ENCODE assay signal across 15 cellular contexts in the genomic region with DNA sequence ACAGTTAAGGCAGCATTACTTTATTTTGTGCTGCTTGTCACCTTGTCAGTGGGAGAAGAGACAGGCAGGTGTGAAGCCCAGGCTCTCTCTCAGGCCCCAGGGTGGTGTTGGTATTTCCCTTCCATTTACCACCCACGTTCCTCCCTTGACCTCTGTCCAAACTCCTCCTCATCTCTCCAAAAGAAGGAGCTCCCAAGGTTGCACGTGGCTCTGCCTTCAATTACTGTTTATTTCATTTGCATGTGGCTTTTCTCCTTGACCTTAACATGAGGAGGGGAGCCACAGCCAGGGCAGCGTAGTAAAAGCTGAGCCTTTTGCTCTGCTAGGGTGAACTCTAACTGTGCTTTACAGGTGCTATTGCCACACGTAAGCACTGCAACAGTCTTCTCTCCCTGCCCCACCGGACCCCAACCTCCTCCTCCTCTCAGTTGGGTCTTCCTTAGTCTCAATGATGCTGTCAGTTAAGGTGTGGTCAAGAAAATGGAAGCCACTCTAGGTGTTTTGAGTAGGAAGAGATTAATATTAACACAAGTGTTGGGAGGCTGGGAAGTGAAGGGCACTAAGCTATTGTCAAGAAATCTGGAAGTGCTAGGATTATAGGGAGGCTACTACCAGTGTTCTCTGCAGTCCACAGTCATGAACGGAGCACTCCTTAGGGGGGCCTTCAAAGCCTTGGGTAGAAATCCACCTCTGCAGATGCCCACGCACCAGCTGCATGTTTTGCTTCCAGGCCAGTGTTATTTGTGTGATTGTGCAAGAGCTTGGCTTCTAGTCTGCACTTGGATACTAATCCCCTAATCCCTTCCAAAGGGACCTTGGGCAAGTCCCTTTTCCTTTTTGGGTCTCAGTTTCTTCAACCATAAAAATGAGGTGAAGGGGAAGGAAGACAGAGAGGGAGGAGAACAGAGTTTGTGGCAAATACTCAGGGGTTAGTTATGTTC. TPM values are rescaled to one million over a fixed set of nuclear protein-coding genes. Genes with fewer than 3 reads are reported as not detected.
A peak's percentile ranks its signal among the peaks of the same experiment; 100 is the strongest.
DNase-seq lines count a peak whose midpoint lies in the region; ATAC-seq, FAIRE-seq and TF ChIP-seq lines count a peak whose summit lies in the region.
"Had no signal": no experiment of that assay in that cellular context is flagged by ENCODE, and none has a peak within 500 bp of the region (broad histone marks: within the 10 kb centered on the region; RNA-seq: fewer than 3 reads in every experiment).

No MANE protein-coding gene starts in this region.

- H4K20me1 ChIP-seq in HepG2 (ENCODE audit: insufficient read depth, low read length): no peaks in the 10 kb centered on the region

- POLR2A ChIA-PET in HepG2 (lab: Yijun Ruan, JAX): interaction anchor here (0.6 to 1.2 kb wide), 3 partner anchors 8 to 232 kb away, joined by 3 to 4 read pairs (median 4); a partner anchor contains a TSS

- peak overlapping the region; percentile 60 for H3K4me2 ChIP-seq in HepG2 (ENCODE audit: low read depth, low read length)

- TF ChIP-seq RAD21 in HepG2 (CRISPR knock-in tag; IDR thresholded peaks at IDR 0.05): no peak

- no peak overlapping the region for H2AFZ ChIP-seq in HepG2 (ENCODE audit: low read length)

- BruUV-seq in HepG2 (replicated peaks; lab: Mats Ljungman, UMichigan): no TSS peak

- intact Hi-C loops in HepG2 (cut with micrococcal nuclease; ENCODE audit: unreplicated experiment): no loop called here
- intact Hi-C loops in spleen (cut with DNase I; ENCODE audit: low total_unique reads): no loop called here

- CTCF ChIA-PET in HepG2 (lab: Yijun Ruan, JAX; ENCODE audit: low intra/inter-chr PET ratio, low total read pairs): no interaction called here

- WGBS in HepG2 (ENCODE audit: low lambda C conversion rate): 25% methylated on average over 7 of the region's 7 CpGs
- 60 to 76% (median 69%) methylated on average over 7 of the region's 7 CpGs for WGBS in spleen, 5 donors

- ATAC-seq in HepG2: no peak
- ATAC-seq in GM21717 (IDR thresholded peaks at IDR 0.05; ENCODE audit: unreplicated experiment): no peak
- ATAC-seq: activated CD8-positive, alpha-beta memory T cell treated with anti-CD3 and anti-CD28 coated beads, Interleukin-2, amount 10 ng/mL, durations not matched to agents 7 days and 5 days; left colon; PC-3 had no signal

- H3K36me3 ChIP-seq in duodenal mucosa (ENCODE audit: control insufficient read depth in 1 of 2, insufficient read depth in 2 of 2, low read length in 2 of 2) (no peaks in the 10 kb centered on the region), HepG2 (replicated peaks in 1 of 2; ENCODE audit: control insufficient read depth in 1 of 2, insufficient read depth in 2 of 2, low read length in 2 of 2) (no peaks in the 10 kb centered on the region), subcutaneous abdominal adipose tissue (ENCODE audit: control insufficient read depth in 5 of 5, insufficient read depth in 5 of 5, low read length in 5 of 5) (no peaks in the 10 kb centered on the region), spleen (no peaks in the 10 kb centered on the region)

- peak overlapping the region; percentile 15 for H3K27ac ChIP-seq in duodenal mucosa (ENCODE audit: low read depth, low read length)
- peak overlapping the region; percentile 62 for H3K27ac ChIP-seq in HepG2 (ENCODE audit: extremely low read length, insufficient read depth, low read length)
- peak overlapping the region; percentile 95 for H3K27ac ChIP-seq in subcutaneous abdominal adipose tissue (ENCODE audit: low read depth, low read length)
- peak overlapping the region in 4 of 8 donors; percentile 22 to 58 (median 42) for H3K27ac ChIP-seq in spleen

- peaks cover 41 to 54% of the 10 kb centered on the region in 2 donors for H3K4me1 ChIP-seq in duodenal mucosa (ENCODE audit: control insufficient read depth in 1 of 2, insufficient read depth in 2 of 2, low read length in 2 of 2)
- H3K4me1 ChIP-seq in HepG2 (ENCODE audit: insufficient read depth, low read length): peaks cover 89% of the 10 kb centered on the region
- H3K4me1 ChIP-seq in subcutaneous abdominal adipose tissue (ENCODE audit: control insufficient read depth in 5 of 5, insufficient read depth in 5 of 5, low read length in 5 of 5): peaks cover 11 to 47% (median 32%) of the 10 kb centered on the region in 5 donors
- peaks cover 12 to 29% (median 20%) of the 10 kb centered on the region in 6 donors for H3K4me1 ChIP-seq in spleen

- TF ChIP-seq POLR2A in HepG2 (IDR thresholded peaks at IDR 0.05; ENCODE audit: insufficient read depth in 1 of 2, low read depth in 2 of 2, low read length in 2 of 2): no peak
- no peak for TF ChIP-seq POLR2A in spleen (IDR thresholded peaks at IDR 0.05)

- peak; percentile 62 for DNase-seq in LHCN-M2 (ENCODE audit: low read depth)
- peak; percentile 44 for DNase-seq in HepG2 (ENCODE audit: low spot score)
- no peak for DNase-seq in T1000 (lab: John Stamatoyannopoulos, UW)
- DNase-seq in foreskin melanocyte: no peak
- no peak for DNase-seq in spleen
- DNase-seq: activated CD8-positive, alpha-beta memory T cell treated with anti-CD3 and anti-CD28 coated beads, Interleukin-2, amount 10 ng/mL, durations not matched to agents 7 days and 5 days; H7; left colon; NCI-H2107; PC-3 had no signal

- TF ChIP-seq EP300 in HepG2 (IDR thresholded peaks at IDR 0.05; ENCODE audit: low read depth in 2 of 2, low read length in 2 of 2): peak; percentile 23 to 67; a peak in 3 of 4 replicates
- TF ChIP-seq EP300 in HepG2 (CRISPR knock-in tag; IDR thresholded peaks at IDR 0.05; ENCODE audit: borderline replicate concordance): no peak; the same call in 1 of the 2 replicates

- peaks cover 4 to 6% of the 10 kb centered on the region in 2 donors for H3K9me3 ChIP-seq in duodenal mucosa (ENCODE audit: control insufficient read depth in 1 of 2, low read length in 2 of 2)
- peaks cover 6% of the 10 kb centered on the region; the same call in 1 of the 2 replicates for H3K9me3 ChIP-seq in HepG2 (ENCODE audit: low read length)
- H3K9me3 ChIP-seq in subcutaneous abdominal adipose tissue (ENCODE audit: control insufficient read depth in 5 of 5, low read length in 5 of 5): peaks cover 0 to 13% (median 11%) of the 10 kb centered on the region in 5 donors
- H3K9me3 ChIP-seq in spleen: peaks cover 0 to 16% (median 3%) of the 10 kb centered on the region in 8 donors

- in situ Hi-C loops in HepG2 (cut with HindIII; ENCODE audit: extremely low pct_ligation_motif_present, low pct_unique_long_range_greater_than_20kb): no loop called here

- H3K4me3 ChIP-seq in duodenal mucosa (ENCODE audit: low read depth in 1 of 2, low read length in 2 of 2) (no peak overlapping the region), HepG2 (replicated peaks in 1 of 3; ENCODE audit: insufficient read depth in 1 of 3, low read depth in 2 of 3, low read length in 3 of 3) (peak overlapping the region in 1 of 3 experiments; percentile 18; a peak in 1 of 6 replicates), subcutaneous abdominal adipose tissue (ENCODE audit: low read depth in 1 of 5, low read length in 5 of 5) (no peak overlapping the region), spleen (no peak overlapping the region)

- peaks cover 10% of the 10 kb centered on the region for H3K79me2 ChIP-seq in HepG2 (ENCODE audit: insufficient read depth, low read length)

- no peak for FAIRE-seq in HepG2 (lab: Jason Lieb, UNC)
- FAIRE-seq: GM19239, urothelium cell line had no signal

- TF ChIP-seq CTCF in HepG2 (CRISPR knock-in tag; IDR thresholded peaks at IDR 0.05) (no peak), spleen (IDR thresholded peaks at IDR 0.05 in 8 of 11, conservative IDR thresholded peaks at IDR 0.05 in 3 of 11) (no peak)

- H3K9ac ChIP-seq in duodenal mucosa (ENCODE audit: low read depth in 1 of 2, low read length in 2 of 2): no peak overlapping the region
- peak overlapping the region; percentile 47 for H3K9ac ChIP-seq in HepG2 (ENCODE audit: insufficient read depth, low read depth, low read length)
- H3K9ac ChIP-seq in subcutaneous abdominal adipose tissue (ENCODE audit: low read length in 5 of 5): peak overlapping the region in 1 of 5 donors; percentile 44

- H3K27me3 ChIP-seq in duodenal mucosa (ENCODE audit: control insufficient read depth in 1 of 2, insufficient read depth in 2 of 2, low read length in 2 of 2): no peaks in the 10 kb centered on the region
- H3K27me3 ChIP-seq in HepG2 (ENCODE audit: control insufficient read depth in 1 of 2, insufficient read depth in 2 of 2, low read length in 2 of 2): no peaks in the 10 kb centered on the region; a peak in 1 of 5 replicates
- no peaks in the 10 kb centered on the region for H3K27me3 ChIP-seq in subcutaneous abdominal adipose tissue (ENCODE audit: control insufficient read depth in 5 of 5, insufficient read depth in 4 of 5, low read length in 5 of 5)
- no peaks in the 10 kb centered on the region for H3K27me3 ChIP-seq in spleen (replicated peaks in 1 of 7)

RNA-seq across cellular contexts. Expression of a gene that starts 3.9 kb away (rescaled TPM):
- total RNA-seq in LHCN-M2 (2014; rRNA removed): 44.2 and 47.6 TPM in 2 replicates
- polyA plus RNA-seq in LHCN-M2 (2012): 51.5 TPM
- total RNA-seq in HepG2 (2016; rRNA removed; fragmentation: Illumina TruSeq; extraction: Trizol): 125 and 159 TPM in 2 replicates
- total RNA-seq in HepG2 (2016; cell fraction: cytosol; rRNA removed; fragmentation: Illumina TruSeq; extraction: Trizol; ENCODE audit: low read depth): 11.5 TPM in 2 replicates
- total RNA-seq in HepG2 (2016; cell fraction: insoluble cytoplasmic fraction; rRNA removed; fragmentation: Illumina TruSeq; extraction: Trizol): 126 and 146 TPM in 2 replicates
- 48.8 and 50.7 TPM in 2 replicates for total RNA-seq in HepG2 (2016; cell fraction: membrane; rRNA removed; fragmentation: Illumina TruSeq; extraction: Trizol)
- total RNA-seq in HepG2 (2016; cell fraction: nucleus; rRNA removed; fragmentation: Illumina TruSeq; extraction: Trizol): 50.9 and 56.2 TPM in 2 replicates
- polyA plus RNA-seq in HepG2 (2011; rRNA removed): 45.1 and 49.5 TPM in 2 replicates
- 39.2 and 42.4 TPM in 2 replicates for polyA plus RNA-seq in HepG2 (2011; cell fraction: cytosol; rRNA removed)
- polyA plus RNA-seq in HepG2 (2011; cell fraction: nucleus; rRNA removed): 15.7 and 19.6 TPM in 2 replicates
- polyA plus RNA-seq in HepG2 (2012): 51.6 and 52.8 TPM in 2 replicates
- polyA plus RNA-seq in HepG2 (2016; cell fraction: cytosol; fragmentation: Illumina TruSeq; extraction: Trizol; ENCODE audit: low read depth): 7.5 and 7.7 TPM in 2 replicates
- polyA plus RNA-seq in HepG2 (2016; cell fraction: insoluble cytoplasmic fraction; fragmentation: Illumina TruSeq; extraction: Trizol; ENCODE audit: low read depth): 131 and 144 TPM in 2 replicates
- polyA plus RNA-seq in HepG2 (2016; cell fraction: membrane; fragmentation: Illumina TruSeq; extraction: Trizol; ENCODE audit: low read depth): 23.3 and 23.6 TPM in 2 replicates
- 57.5 and 58.3 TPM in 2 replicates for polyA plus RNA-seq in HepG2 (2016; cell fraction: nucleus; fragmentation: Illumina TruSeq; extraction: Trizol; ENCODE audit: insufficient read depth, low read depth)
- polyA minus RNA-seq in HepG2 (2011; rRNA and poly(A)+ RNA removed; ENCODE audit: low replicate concordance): 58.5 and 119 TPM in 2 replicates
- polyA minus RNA-seq in HepG2 (2011; cell fraction: cytosol; rRNA and poly(A)+ RNA removed): 51.9 and 56.8 TPM in 2 replicates
- polyA minus RNA-seq in HepG2 (2011; cell fraction: nucleus; rRNA and poly(A)+ RNA removed): 20.2 and 23.6 TPM in 2 replicates
- 10 to 100 TPM in 2 of 7 donors, 1 to 10 TPM in 5; 6.1 to 14.7 (median 8.7) TPM for total RNA-seq in spleen
- 10 to 100 TPM in 1 of 3 donors, 1 to 10 TPM in 2; 4.0 to 10.8 (median 6.4) TPM for polyA plus RNA-seq in spleen

RNA-seq across cellular contexts. Expression of a gene that starts 35.7 kb away (rescaled TPM):
- total RNA-seq in LHCN-M2 (2014; rRNA removed) (2.8 and 6.2 TPM in 2 replicates), HepG2 (2016; rRNA removed; fragmentation: Illumina TruSeq; extraction: Trizol) (0.24 and 0.44 TPM in 2 replicates), spleen (not detected)
- polyA plus RNA-seq in LHCN-M2 (2012): 4.4 TPM
- total RNA-seq in HepG2 (2016; cell fraction: cytosol; rRNA removed; fragmentation: Illumina TruSeq; extraction: Trizol; ENCODE audit: low read depth): not detected in 2 replicates
- total RNA-seq in HepG2 (2016; cell fraction: insoluble cytoplasmic fraction; rRNA removed; fragmentation: Illumina TruSeq; extraction: Trizol): 0.24 TPM in 1 of 2 replicates, not detected in the other
- not detected in 2 replicates for total RNA-seq in HepG2 (2016; cell fraction: membrane; rRNA removed; fragmentation: Illumina TruSeq; extraction: Trizol)
- total RNA-seq in HepG2 (2016; cell fraction: nucleus; rRNA removed; fragmentation: Illumina TruSeq; extraction: Trizol): not detected in 2 replicates
- polyA plus RNA-seq in HepG2 (2011; rRNA removed) (0.07 TPM in 1 of 2 replicates, not detected in the other), spleen (not detected)
- polyA plus RNA-seq in HepG2 (2011; cell fraction: cytosol; rRNA removed): 0.12 TPM in 1 of 2 replicates, not detected in the other
- not detected in 2 replicates for polyA plus RNA-seq in HepG2 (2011; cell fraction: nucleus; rRNA removed)
- not detected in 2 replicates for polyA plus RNA-seq in HepG2 (2012)
- polyA plus RNA-seq in HepG2 (2016; cell fraction: cytosol; fragmentation: Illumina TruSeq; extraction: Trizol; ENCODE audit: low read depth): not detected in 2 replicates
- not detected in 2 replicates for polyA plus RNA-seq in HepG2 (2016; cell fraction: insoluble cytoplasmic fraction; fragmentation: Illumina TruSeq; extraction: Trizol; ENCODE audit: low read depth)
- polyA plus RNA-seq in HepG2 (2016; cell fraction: membrane; fragmentation: Illumina TruSeq; extraction: Trizol; ENCODE audit: low read depth): not detected in 2 replicates
- polyA plus RNA-seq in HepG2 (2016; cell fraction: nucleus; fragmentation: Illumina TruSeq; extraction: Trizol; ENCODE audit: insufficient read depth, low read depth): not detected in 2 replicates
- polyA minus RNA-seq in HepG2 (2011; rRNA and poly(A)+ RNA removed; ENCODE audit: low replicate concordance): not detected in 2 replicates
- not detected in 2 replicates for polyA minus RNA-seq in HepG2 (2011; cell fraction: cytosol; rRNA and poly(A)+ RNA removed)
- not detected in 2 replicates for polyA minus RNA-seq in HepG2 (2011; cell fraction: nucleus; rRNA and poly(A)+ RNA removed)
- total RNA-seq: activated CD8-positive, alpha-beta memory T cell treated with anti-CD3 and anti-CD28 coated beads, Interleukin-2, amount 10 ng/mL, durations not matched to agents 7 days and 5 days had no signal

Comparison
In these comparisons a context has a peak if more than half of its experiments do, and no peak if none do; other contexts are left out.
1. DNase-seq: peak in LHCN-M2 (single experiment) and HepG2 (single experiment); none in T1000 (single experiment), foreskin melanocyte (single experiment) and spleen (single experiment).